In the genomic region with DNA sequence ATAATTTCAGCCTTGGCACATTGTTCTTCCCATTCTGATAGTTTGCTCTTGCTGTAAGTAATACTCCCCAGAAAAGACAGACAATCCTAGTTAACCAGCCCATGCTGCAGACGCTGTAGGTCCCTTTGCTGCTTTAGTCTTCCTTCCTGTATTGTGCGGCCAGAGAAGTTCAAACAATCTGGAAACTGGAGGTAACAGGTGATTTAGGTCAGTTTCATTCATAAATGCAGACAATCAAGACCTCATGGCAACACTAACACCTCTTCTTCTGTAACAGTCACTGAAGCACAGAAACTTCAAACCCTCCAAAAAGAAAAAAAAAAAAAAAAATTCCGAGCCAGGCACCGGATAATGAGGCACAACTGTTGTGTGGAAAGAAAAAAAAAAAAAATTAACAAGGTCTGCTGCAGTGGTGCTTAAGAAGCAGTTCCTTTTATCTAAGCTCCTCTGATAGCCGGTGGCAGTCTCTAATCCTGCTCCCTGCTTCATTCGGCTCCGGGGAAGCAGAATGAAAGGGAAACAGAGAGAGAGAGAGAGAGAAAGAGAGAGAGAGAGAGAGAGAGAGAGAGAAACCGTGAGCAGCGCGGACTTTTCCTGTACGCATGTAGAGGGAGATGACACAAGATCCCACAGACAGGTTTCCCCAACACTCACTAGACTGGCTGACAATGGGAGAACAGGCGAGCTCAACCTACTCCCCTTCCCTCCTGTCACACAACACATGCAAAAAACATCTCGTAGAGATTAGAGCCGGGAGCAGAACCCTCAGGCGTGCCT, we compare ENCODE assay signal across 9 cellular contexts. TPM values are rescaled to one million over a fixed set of nuclear protein-coding genes. Genes with fewer than 3 reads are reported as not detected.
A peak's percentile ranks its signal among the peaks of the same experiment; 100 is the strongest.
DNase-seq lines count a peak whose midpoint lies in the region; ATAC-seq and TF ChIP-seq lines count a peak whose summit lies in the region.
"Had no signal": no experiment of that assay in that cellular context is flagged by ENCODE, and none has a peak within 500 bp of the region (broad histone marks: within the 10 kb centered on the region; RNA-seq: fewer than 3 reads in every experiment).

A gene (minus strand): TSS at position 306 of the 777 bp plus-strand sequence. CDS start 203 bp downstream, at position 103.

- H2AFZ ChIP-seq in osteoblast (ENCODE audit: low read length), result peak within 1 kb of the TSS; percentile 91

- H3K27ac ChIP-seq in cardiac muscle cell (peak within 1 kb of the TSS; percentile 90), osteoblast (ENCODE audit: low read depth, low read length) (peak within 1 kb of the TSS; percentile 36)

- H3K4me3 Mint-ChIP-seq in activated naive CD8-positive, alpha-beta T cell treated with anti-CD3 and anti-CD28 coated beads, Interleukin-2, amount 50 U/mL, for 24 hours, result peak within 1 kb of the TSS; percentile 87
- H3K4me3 Mint-ChIP-seq: memory B cell had no signal

- no peaks in the 10 kb centered on the region for H3K9me3 Mint-ChIP-seq in activated naive CD8-positive, alpha-beta T cell treated with anti-CD3 and anti-CD28 coated beads, Interleukin-2, amount 50 U/mL, for 24 hours
- H3K9me3 Mint-ChIP-seq: memory B cell had no signal

- H3K27me3 Mint-ChIP-seq in activated naive CD8-positive, alpha-beta T cell treated with anti-CD3 and anti-CD28 coated beads, Interleukin-2, amount 50 U/mL, for 24 hours, result peaks cover 11% of the 10 kb centered on the region
- H3K27me3 Mint-ChIP-seq: memory B cell had no signal

- peak within 1 kb of the TSS; percentile 46 for H3K27ac Mint-ChIP-seq in activated naive CD8-positive, alpha-beta T cell treated with anti-CD3 and anti-CD28 coated beads, Interleukin-2, amount 50 U/mL, for 24 hours
- H3K27ac Mint-ChIP-seq: memory B cell had no signal

- H3K79me2 ChIP-seq in osteoblast (ENCODE audit: insufficient read depth, low read length), result peaks cover 3% of the 10 kb centered on the region

- peak; percentile 57 for ATAC-seq in GM19395 (IDR thresholded peaks at IDR 0.05; ENCODE audit: unreplicated experiment)
- peak; percentile 71 for ATAC-seq in activated naive CD8-positive, alpha-beta T cell treated with anti-CD3 and anti-CD28 coated beads, Interleukin-2, amount 50 U/mL, for 24 hours
- no peak for ATAC-seq in GM18502 (IDR thresholded peaks at IDR 0.05; ENCODE audit: poor library complexity, unreplicated experiment)

- DNase-seq in AG08395 (ENCODE audit: low spot score) (peak; percentile 54), NCI-H748 treated with DMSO at 0.1 percent for 48 hours (lab: John Stamatoyannopoulos, UW) (peak; percentile 34), cardiac muscle cell (ENCODE audit: low read depth in 1 of 2, low spot score in 1 of 2) (peak; percentile 80 to 89), osteoblast (ENCODE audit: insufficient read length, low spot score, missing footprints) (peak; percentile 21), GF-D8 (lab: John Stamatoyannopoulos, UW) (no peak)
- peak; percentile 13 for DNase-seq in activated naive CD8-positive, alpha-beta T cell treated with anti-CD3 and anti-CD28 coated beads, Interleukin-2, amount 50 U/mL, for 24 hours

- H3K9me3 ChIP-seq in cardiac muscle cell (ENCODE audit: low read depth) (no peaks in the 10 kb centered on the region), osteoblast (ENCODE audit: low read depth, low read length) (no peaks in the 10 kb centered on the region)

- H3K4me3 ChIP-seq in cardiac muscle cell (peak within 1 kb of the TSS; percentile 56), osteoblast (ENCODE audit: insufficient read depth, low read length) (peak within 1 kb of the TSS; percentile 75)

- H3K36me3 ChIP-seq in cardiac muscle cell (no peaks in the 10 kb centered on the region), osteoblast (ENCODE audit: insufficient read depth, low read length) (no peaks in the 10 kb centered on the region)

- peak within 1 kb of the TSS; percentile 90 for H3K4me2 ChIP-seq in osteoblast (ENCODE audit: insufficient read depth, low read length)

- TF ChIP-seq CTCF in cardiac muscle cell (IDR thresholded peaks at IDR 0.05; ENCODE audit: low read depth, low read length), result no peak
- no peak for TF ChIP-seq CTCF in osteoblast (IDR thresholded peaks at IDR 0.05; ENCODE audit: extremely low read depth, low read depth, low read length)

- H3K36me3 Mint-ChIP-seq in activated naive CD8-positive, alpha-beta T cell treated with anti-CD3 and anti-CD28 coated beads, Interleukin-2, amount 50 U/mL, for 24 hours (ENCODE audit: low read depth), result no peaks in the 10 kb centered on the region
- H3K36me3 Mint-ChIP-seq: memory B cell had no signal

- H4K20me1 ChIP-seq in osteoblast (ENCODE audit: insufficient read depth, low read length), result no peaks in the 10 kb centered on the region

- H3K4me1 ChIP-seq in cardiac muscle cell (ENCODE audit: low read depth) (peaks cover 18% of the 10 kb centered on the region), osteoblast (ENCODE audit: insufficient read depth, low read length) (peaks cover 7% of the 10 kb centered on the region)

- peaks cover 27% of the 10 kb centered on the region for H3K4me1 Mint-ChIP-seq in activated naive CD8-positive, alpha-beta T cell treated with anti-CD3 and anti-CD28 coated beads, Interleukin-2, amount 50 U/mL, for 24 hours

- H3K27me3 ChIP-seq in cardiac muscle cell (no peaks in the 10 kb centered on the region), osteoblast (ENCODE audit: insufficient read depth, low read length) (no peaks in the 10 kb centered on the region)

RNA-seq across cellular contexts. Expression of the gene that starts here (rescaled TPM):
- total RNA-seq in cardiac muscle cell (35.9 and 37.3 TPM in 2 replicates), osteoblast (2.5 and 35.1 TPM in 2 replicates)
- polyA plus RNA-seq in cardiac muscle cell, result 33.5 and 34.1 TPM in 2 replicates
